Comparison of ENCODE assay signal across 8 cellular contexts in the genomic region with DNA sequence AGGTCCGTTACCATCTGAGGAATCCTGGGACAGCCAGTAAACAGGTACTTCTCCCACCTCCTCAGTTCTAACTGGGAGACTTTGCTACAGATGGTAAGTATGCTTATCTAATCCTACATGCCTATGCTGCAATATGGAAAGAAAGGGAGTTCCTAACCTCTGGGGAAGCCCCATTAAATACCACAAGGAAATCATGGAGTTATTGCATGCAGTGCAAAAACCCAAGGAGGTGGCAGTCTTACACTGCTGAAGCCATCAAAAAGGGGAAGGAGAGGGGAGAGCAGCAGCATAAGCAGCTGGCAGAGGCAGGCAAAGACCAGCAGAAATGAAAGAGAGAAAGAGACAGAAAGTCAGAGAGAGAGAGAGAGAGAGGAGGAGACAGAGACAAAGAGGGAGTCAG.
DNase-seq lines count a peak whose midpoint lies in the region; ATAC-seq and TF ChIP-seq lines count a peak whose summit lies in the region.
"Not testable (repeated sequence)": the region's sequence is repeated elsewhere in the genome, so short reads cannot be mapped to it uniquely, and the experiment has no call there.

No MANE protein-coding gene starts in this region.

- H3K9me3 ChIP-seq in BLaER1 treated with 17β-estradiol and CSF1 and Interleukin-3, amounts not matched to agents 10 nM and 100 nM (replicated peaks in 1 of 11): peaks cover 36 to 64% (median 45%) of the 10 kb centered on the region in 11 experiments
- H3K9me3 ChIP-seq in right lobe of liver: not testable (repeated sequence)

- H3K4me2 ChIP-seq in BLaER1 treated with 17β-estradiol and CSF1 and Interleukin-3, amounts not matched to agents 10 nM and 100 nM: peak overlapping the region in 8 of 11 experiments; percentile 17 to 83 (median 58); a peak in 14 of 22 replicates

- H3K4me1 Mint-ChIP-seq in activated CD4-positive, alpha-beta T cell treated with anti-CD3 and anti-CD28 coated beads, Interleukin-2, amount 10 ng/mL, durations not matched to agents 7 days and 5 days: peaks cover 30% of the 10 kb centered on the region
- peaks cover 33% of the 10 kb centered on the region for H3K4me1 Mint-ChIP-seq in dendritic cell treated with granulocyte-macrophage colony-stimulating factor and Interleukin-4, amounts not matched to agents 40 ng/mL and 50 ng/mL, for 4 days (ENCODE audit: low read depth)
- peaks cover 46% of the 10 kb centered on the region for H3K4me1 Mint-ChIP-seq in stimulated activated naive CD8-positive, alpha-beta T cell treated with anti-CD3 and anti-CD28 coated beads, Interleukin-15, amount 100 ng/mL, for 72 hours

- intact Hi-C loops in dendritic cell treated with granulocyte-macrophage colony-stimulating factor and Interleukin-4, amounts not matched to agents 40 ng/mL and 50 ng/mL, for 4 days (cut with micrococcal nuclease); right lobe of liver (cut with DNase I): not testable (repeated sequence)

- H3K27ac Mint-ChIP-seq in activated CD4-positive, alpha-beta T cell treated with anti-CD3 and anti-CD28 coated beads, Interleukin-2, amount 10 ng/mL, durations not matched to agents 7 days and 5 days: peak overlapping the region; percentile 27
- H3K27ac Mint-ChIP-seq in dendritic cell treated with granulocyte-macrophage colony-stimulating factor and Interleukin-4, amounts not matched to agents 40 ng/mL and 50 ng/mL, for 4 days: peak overlapping the region; percentile 85
- peak overlapping the region; percentile 75 to 79 for H3K27ac Mint-ChIP-seq in stimulated activated naive CD8-positive, alpha-beta T cell treated with anti-CD3 and anti-CD28 coated beads, Interleukin-15, amount 100 ng/mL, for 72 hours

- not testable (repeated sequence) for H3K27me3 ChIP-seq in BLaER1 treated with 17β-estradiol and CSF1 and Interleukin-3, amounts not matched to agents 10 nM and 100 nM; HL-60 (ENCODE audit: insufficient read depth, poor library complexity, severe bottlenecking); right lobe of liver

- peak overlapping the region in 10 of 11 experiments; percentile 45 to 87 (median 67); a peak in 20 of 22 replicates for H3K27ac ChIP-seq in BLaER1 treated with 17β-estradiol and CSF1 and Interleukin-3, amounts not matched to agents 10 nM and 100 nM
- H3K27ac ChIP-seq in HL-60 (replicated peaks): peak overlapping the region; percentile 28
- peak overlapping the region; percentile 33 to 92 (median 91) for H3K27ac ChIP-seq in right lobe of liver

- peaks cover 10 to 63% (median 29%) of the 10 kb centered on the region in 10 experiments for H3K4me1 ChIP-seq in BLaER1 treated with 17β-estradiol and CSF1 and Interleukin-3, amounts not matched to agents 10 nM and 100 nM
- H3K4me1 ChIP-seq in right lobe of liver: peaks cover 0 to 15% (median 0%) of the 10 kb centered on the region in 4 donors

- H3K36me3 Mint-ChIP-seq in activated CD4-positive, alpha-beta T cell treated with anti-CD3 and anti-CD28 coated beads, Interleukin-2, amount 10 ng/mL, durations not matched to agents 7 days and 5 days (ENCODE audit: low read depth): peaks cover 25% of the 10 kb centered on the region
- not testable (repeated sequence) for H3K36me3 Mint-ChIP-seq in dendritic cell treated with granulocyte-macrophage colony-stimulating factor and Interleukin-4, amounts not matched to agents 40 ng/mL and 50 ng/mL, for 4 days (ENCODE audit: low read depth)

- 11% methylated on average over 1 of the region's 1 CpG for WGBS in right lobe of liver (ENCODE audit: insufficient coverage, low coverage, low lambda C conversion rate, missing lambda C conversion rate)

- peak in 3 of 4 donors; percentile 10 to 17 (median 12) for ATAC-seq in right lobe of liver
- not testable (repeated sequence) for ATAC-seq in stimulated activated naive CD8-positive, alpha-beta T cell treated with anti-CD3 and anti-CD28 coated beads, Interleukin-15, amount 100 ng/mL, for 72 hours

- DNase-seq in HL-60 (ENCODE audit: low read depth in 1 of 2, low spot score in 1 of 2) (peak in 1 of 2 experiments; percentile 67), NOMO-1 treated with DMSO at 0.1 percent for 48 hours (lab: John Stamatoyannopoulos, UW; ENCODE audit: unreplicated experiment) (peak; percentile 44), SK-MEL-5 (ENCODE audit: low read depth, low spot score) (peak; percentile 5)
- DNase-seq in activated CD4-positive, alpha-beta T cell treated with anti-CD3 and anti-CD28 coated beads, Interleukin-2, amount 10 ng/mL, durations not matched to agents 7 days and 5 days; right lobe of liver; stimulated activated naive CD8-positive, alpha-beta T cell treated with anti-CD3 and anti-CD28 coated beads, Interleukin-15, amount 100 ng/mL, for 72 hours: not testable (repeated sequence)

- not testable (repeated sequence) for H3K4me3 ChIP-seq in BLaER1 treated with 17β-estradiol and CSF1 and Interleukin-3, amounts not matched to agents 10 nM and 100 nM; HL-60 (replicated peaks; ENCODE audit: insufficient read depth, low read length)
- H3K4me3 ChIP-seq in right lobe of liver: peak overlapping the region in 2 of 3 donors; percentile 30 to 40

- peaks cover 0 to 22% (median 4%) of the 10 kb centered on the region in 11 experiments; a peak in 6 of 22 replicates for H3K36me3 ChIP-seq in BLaER1 treated with 17β-estradiol and CSF1 and Interleukin-3, amounts not matched to agents 10 nM and 100 nM
- not testable (repeated sequence) for H3K36me3 ChIP-seq in right lobe of liver

- H3K9me3 Mint-ChIP-seq in activated CD4-positive, alpha-beta T cell treated with anti-CD3 and anti-CD28 coated beads, Interleukin-2, amount 10 ng/mL, durations not matched to agents 7 days and 5 days: peaks cover 42% of the 10 kb centered on the region
- H3K9me3 Mint-ChIP-seq in dendritic cell treated with granulocyte-macrophage colony-stimulating factor and Interleukin-4, amounts not matched to agents 40 ng/mL and 50 ng/mL, for 4 days: peaks cover 20% of the 10 kb centered on the region
- peaks cover 34 to 35% of the 10 kb centered on the region in 2 donors for H3K9me3 Mint-ChIP-seq in stimulated activated naive CD8-positive, alpha-beta T cell treated with anti-CD3 and anti-CD28 coated beads, Interleukin-15, amount 100 ng/mL, for 72 hours

- in situ Hi-C loops in SK-MEL-5 (cut with HindIII; ENCODE audit: low pct_unique_long_range_greater_than_20kb, low sequenced_read_pairs): not testable (repeated sequence)

- not testable (repeated sequence) for TF ChIP-seq CTCF in HL-60 (IDR thresholded peaks at IDR 0.05; ENCODE audit: insufficient read depth, low read length); right lobe of liver (IDR thresholded peaks at IDR 0.05)

- not testable (repeated sequence) for H3K4me3 Mint-ChIP-seq in activated CD4-positive, alpha-beta T cell treated with anti-CD3 and anti-CD28 coated beads, Interleukin-2, amount 10 ng/mL, durations not matched to agents 7 days and 5 days
- H3K4me3 Mint-ChIP-seq in dendritic cell treated with granulocyte-macrophage colony-stimulating factor and Interleukin-4, amounts not matched to agents 40 ng/mL and 50 ng/mL, for 4 days: peak overlapping the region; percentile 37
- H3K4me3 Mint-ChIP-seq in stimulated activated naive CD8-positive, alpha-beta T cell treated with anti-CD3 and anti-CD28 coated beads, Interleukin-15, amount 100 ng/mL, for 72 hours: peak overlapping the region in 1 of 2 donors; percentile 4

- H3K9ac ChIP-seq in BLaER1 treated with 17β-estradiol and CSF1 and Interleukin-3, amounts not matched to agents 10 nM and 100 nM: peak overlapping the region in 6 of 11 experiments; percentile 21 to 76 (median 52); a peak in 10 of 22 replicates

- H3K27me3 Mint-ChIP-seq in activated CD4-positive, alpha-beta T cell treated with anti-CD3 and anti-CD28 coated beads, Interleukin-2, amount 10 ng/mL, durations not matched to agents 7 days and 5 days; dendritic cell treated with granulocyte-macrophage colony-stimulating factor and Interleukin-4, amounts not matched to agents 40 ng/mL and 50 ng/mL, for 4 days; stimulated activated naive CD8-positive, alpha-beta T cell treated with anti-CD3 and anti-CD28 coated beads, Interleukin-15, amount 100 ng/mL, for 72 hours: not testable (repeated sequence)

- CTCF ChIA-PET in activated CD4-positive, alpha-beta T cell treated with anti-CD3 and anti-CD28 coated beads, Interleukin-2, amount 10 ng/mL, durations not matched to agents 7 days and 5 days (lab: Charles Lee): not testable (repeated sequence)

- POLR2A ChIA-PET in activated CD4-positive, alpha-beta T cell treated with anti-CD3 and anti-CD28 coated beads, Interleukin-2, amount 10 ng/mL, durations not matched to agents 7 days and 5 days (lab: Charles Lee): not testable (repeated sequence)

- H4K20me1 ChIP-seq in BLaER1 treated with 17β-estradiol and CSF1 and Interleukin-3, amounts not matched to agents 10 nM and 100 nM: not testable (repeated sequence)

- not testable (repeated sequence) for TF ChIP-seq POLR2A in right lobe of liver (IDR thresholded peaks at IDR 0.05)

Comparison
In these comparisons a context has a peak if more than half of its experiments do, and no peak if none do; other contexts are left out.
1. H3K27ac ChIP-seq: peak in every context shown above with its lines; median percentile 91 in right lobe of liver; 67 in BLaER1 treated with 17β-estradiol and CSF1 and Interleukin-3, amounts not matched to agents 10 nM and 100 nM; 28 in HL-60.
2. H3K27ac Mint-ChIP-seq: peak in every context shown above with its lines; median percentile 85 in dendritic cell treated with granulocyte-macrophage colony-stimulating factor and Interleukin-4, amounts not matched to agents 40 ng/mL and 50 ng/mL, for 4 days; 77 in stimulated activated naive CD8-positive, alpha-beta T cell treated with anti-CD3 and anti-CD28 coated beads, Interleukin-15, amount 100 ng/mL, for 72 hours; 27 in activated CD4-positive, alpha-beta T cell treated with anti-CD3 and anti-CD28 coated beads, Interleukin-2, amount 10 ng/mL, durations not matched to agents 7 days and 5 days.